8 cellular contexts compared by ENCODE assay signal in the genomic region with DNA sequence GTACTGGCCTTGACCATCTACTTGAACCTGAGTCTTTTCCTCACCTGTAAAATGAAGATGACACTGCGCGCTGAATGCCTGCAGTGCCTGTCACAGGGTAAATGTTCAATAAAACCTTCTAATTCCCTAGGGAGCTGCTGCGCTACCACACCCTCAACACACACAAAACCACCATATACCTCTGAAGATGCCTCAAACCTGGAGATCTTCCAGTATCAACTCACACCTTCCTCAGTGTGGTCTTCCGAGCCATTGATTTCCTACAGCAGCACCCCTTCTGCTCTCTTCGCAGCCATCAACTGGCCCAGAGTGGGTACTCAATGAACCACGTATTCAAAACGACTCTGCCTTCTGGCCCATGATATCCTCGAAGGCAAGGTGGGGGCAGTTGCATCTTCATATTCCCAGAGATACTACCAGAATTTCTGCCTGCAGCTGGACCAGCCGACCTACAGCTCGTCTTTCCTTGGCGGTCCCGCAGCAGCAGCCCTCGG. TPM values are rescaled to one million over a fixed set of nuclear protein-coding genes. Genes with fewer than 3 reads are reported as not detected.
DNase-seq lines count a peak whose midpoint lies in the region; ATAC-seq and TF ChIP-seq lines count a peak whose summit lies in the region.

No MANE protein-coding gene starts in this region.

- H3K4me3 ChIP-seq in GM12865 (ENCODE audit: low read depth, low read length): peak overlapping the region; percentile 87
- H3K4me3 ChIP-seq in mammary epithelial cell (replicated peaks in 1 of 3; ENCODE audit: insufficient read depth in 1 of 3, low read depth in 2 of 3, low read length in 3 of 3): peak overlapping the region; percentile 89 to 91 (median 89)
- peak overlapping the region; percentile 86 for H3K4me3 ChIP-seq in mononuclear cell (ENCODE audit: low read length)

- TF ChIP-seq CTCF in GM12865 (IDR thresholded peaks at IDR 0.05; ENCODE audit: insufficient read depth, low read depth, low read length, missing control alignments): no peak
- no peak for TF ChIP-seq CTCF in mammary epithelial cell (conservative IDR thresholded peaks at IDR 0.05 in 1 of 2, IDR thresholded peaks at IDR 0.05 in 1 of 2; ENCODE audit: extremely low read depth in 1 of 2, insufficient read depth in 1 of 2, low read depth in 1 of 2, low read length in 2 of 2)
- no peak for TF ChIP-seq CTCF in GM13977 (IDR thresholded peaks at IDR 0.05; ENCODE audit: extremely low read depth, insufficient read depth, missing control alignments)

- CTCF ChIA-PET in mammary epithelial cell (lab: Charles Lee; ENCODE audit: low non-redundant PET): interaction anchor here (0.7 kb wide), 1 partner anchor 135 kb away, joined by 3 read pairs; no protein-coding TSS in a partner anchor

- H3K27ac ChIP-seq in mammary epithelial cell (ENCODE audit: insufficient read depth, low read depth, low read length): peak overlapping the region; percentile 97

- peaks cover 58% of the 10 kb centered on the region for H3K79me2 ChIP-seq in mammary epithelial cell (ENCODE audit: insufficient read depth, low read length)

- H3K9ac ChIP-seq in mammary epithelial cell (ENCODE audit: insufficient read depth, low read length): peak overlapping the region; percentile 95

- in situ Hi-C loops in mammary epithelial cell (cut with MboI; ENCODE audit: low sequenced_read_pairs in 2 of 2) (no loop called here), GM13977 (cut with MboI; ENCODE audit: low pct_unique_long_range_greater_than_20kb, low sequenced_read_pairs, unreplicated experiment) (no loop called here)

- H3K9me3 ChIP-seq in mammary epithelial cell (replicated peaks; ENCODE audit: insufficient read depth, low read length) (no peaks in the 10 kb centered on the region), mononuclear cell (ENCODE audit: low read depth, low read length) (no peaks in the 10 kb centered on the region)

- WGBS in mammary epithelial cell (ENCODE audit: low coverage, missing lambda C conversion rate): 5% methylated on average over 12 of the region's 13 CpGs

- peaks cover 21% of the 10 kb centered on the region for H4K20me1 ChIP-seq in mammary epithelial cell (ENCODE audit: insufficient read depth, low read length)

- H3K4me1 ChIP-seq in mammary epithelial cell (ENCODE audit: insufficient read depth, low read length) (peaks cover 23% of the 10 kb centered on the region), mononuclear cell (ENCODE audit: insufficient read depth, low read length) (peaks cover 33% of the 10 kb centered on the region)

- DNase-seq in GM12865 (ENCODE audit: low read depth) (peak; percentile 21), mammary epithelial cell (no peak), GM13977 (ENCODE audit: low spot score) (no peak), NCI-H1436 (lab: John Stamatoyannopoulos, UW) (no peak), DMS153 (lab: John Stamatoyannopoulos, UW) (no peak)

- H3K36me3 ChIP-seq in mammary epithelial cell (ENCODE audit: insufficient read depth, low read length): peaks cover 19% of the 10 kb centered on the region

- H2AFZ ChIP-seq in mammary epithelial cell (ENCODE audit: low read depth, low read length): peak overlapping the region; percentile 82

- dilution Hi-C loops in mammary epithelial cell (cut with HindIII; ENCODE audit: low sequenced_read_pairs): no loop called here

- peak; percentile 2 for ATAC-seq in HG03457 (IDR thresholded peaks at IDR 0.05; ENCODE audit: unreplicated experiment)
- no peak for ATAC-seq in HG03175 (IDR thresholded peaks at IDR 0.05; ENCODE audit: unreplicated experiment)

- no TSS peak for BruUV-seq in mammary epithelial cell (replicated peaks; lab: Mats Ljungman, UMichigan)

- intact Hi-C loops in mammary epithelial cell (cut with micrococcal nuclease): loop anchor here (1.0 to 5.0 kb wide), 3 partner anchors 81 to 178 kb away; a partner anchor contains a TSS

- peak overlapping the region; percentile 86 for H3K4me2 ChIP-seq in mammary epithelial cell (ENCODE audit: insufficient read depth, low read depth, low read length)

- no peaks in the 10 kb centered on the region for H3K27me3 ChIP-seq in mammary epithelial cell (ENCODE audit: insufficient read depth, low read length)
- no peaks in the 10 kb centered on the region for H3K27me3 ChIP-seq in mononuclear cell (ENCODE audit: insufficient read depth, low read length)

RNA-seq across cellular contexts. Expression of a gene that starts 0.7 kb away (rescaled TPM):
- total RNA-seq in mammary epithelial cell (1,000 to 10,000 TPM in 1 of 2 donors, 100 to 1,000 TPM in 1; 686 to 1,631 TPM), mononuclear cell (2,127 TPM)
- 2,092 TPM for polyA plus RNA-seq in mammary epithelial cell
- polyA minus RNA-seq in mammary epithelial cell: 770 TPM

RNA-seq across cellular contexts. Expression of a gene that starts 44.2 kb away (rescaled TPM):
- total RNA-seq in mammary epithelial cell (1 to 10 TPM in 1 of 2 donors, under 1 TPM in 1; 0.42 to 1.7 TPM), mononuclear cell (0.84 TPM)
- polyA plus RNA-seq in mammary epithelial cell: 0.19 TPM
- polyA minus RNA-seq in mammary epithelial cell: not detected
